Comparison of ENCODE assay signal across 8 cellular contexts in genomic region chr19:10251792-10252694, GRCh38. TPM values are rescaled to one million over a fixed set of nuclear protein-coding genes. Genes with fewer than 3 reads are reported as not detected.
DNase-seq lines count a peak whose midpoint lies in the region; ATAC-seq, FAIRE-seq and TF ChIP-seq lines count a peak whose summit lies in the region.

MRPL4 (plus strand) TSS chr19:10252214; CDS start chr19:10252254, 40 bp downstream.

- no peaks in the 10 kb centered on the region for H3K27me3 Mint-ChIP-seq in activated T-cell treated with anti-CD3 and anti-CD28 coated beads, Interleukin-2, amount 50 U/mL, for 72 hours (ENCODE audit: low read depth)

- peak; percentile 83 for ATAC-seq in GM21786 (IDR thresholded peaks at IDR 0.05; ENCODE audit: unreplicated experiment)
- ATAC-seq in activated T-cell treated with anti-CD3 and anti-CD28 coated beads, Interleukin-2, amount 50 U/mL, for 72 hours (replicated peaks in 1 of 2), result peak; percentile 96 to 97

- FAIRE-seq in RCC 7860 (lab: Jason Lieb, UNC), result peak; percentile 94

- H3K27me3 ChIP-seq in esophagus muscularis mucosa, result no peaks in the 10 kb centered on the region

- no peak for TF ChIP-seq CTCF in esophagus muscularis mucosa (IDR thresholded peaks at IDR 0.05)

- H3K36me3 ChIP-seq in KOPT-K1 (ENCODE audit: insufficient read depth, low read length), result peaks cover 36% of the 10 kb centered on the region
- peaks cover 14 to 36% (median 32%) of the 10 kb centered on the region in 4 donors for H3K36me3 ChIP-seq in esophagus muscularis mucosa

- TF ChIP-seq POLR2A in esophagus muscularis mucosa (IDR thresholded peaks at IDR 0.05; ENCODE audit: low read depth), result peak; percentile 53

- H3K4me1 Mint-ChIP-seq in activated T-cell treated with anti-CD3 and anti-CD28 coated beads, Interleukin-2, amount 50 U/mL, for 72 hours (ENCODE audit: low read depth), result peaks cover 20% of the 10 kb centered on the region

- H3K4me1 ChIP-seq in esophagus muscularis mucosa, result peaks cover 20 to 39% (median 36%) of the 10 kb centered on the region in 4 donors

- 2% methylated on average over 28 of the region's 77 CpGs for WGBS in esophagus muscularis mucosa

- TF ChIP-seq EP300 in esophagus muscularis mucosa (IDR thresholded peaks at IDR 0.05), result no peak

- H3K9me3 Mint-ChIP-seq in activated T-cell treated with anti-CD3 and anti-CD28 coated beads, Interleukin-2, amount 50 U/mL, for 72 hours, result no peaks in the 10 kb centered on the region

- H3K36me3 Mint-ChIP-seq in activated T-cell treated with anti-CD3 and anti-CD28 coated beads, Interleukin-2, amount 50 U/mL, for 72 hours (ENCODE audit: insufficient read depth in 2 of 2), result peaks cover 8 to 15% of the 10 kb centered on the region in 2 donors

- H3K27ac ChIP-seq in KOPT-K1 (ENCODE audit: low read depth, low read length, poor library complexity, severe bottlenecking) (peak within 1 kb of the TSS; percentile 81), esophagus muscularis mucosa (replicated peaks in 1 of 4) (peak within 1 kb of the TSS; percentile 80 to 89 (median 84))

- intact Hi-C loops in esophagus muscularis mucosa (cut with DNase I), result loop anchor here (5.0 to 10.0 kb wide), 2 partner anchors 147 to 320 kb away; partner anchors contain the start of genes ANGPTL6 and PPAN

- H3K9me3 ChIP-seq in KOPT-K1 (ENCODE audit: insufficient read depth, low read length, poor library complexity, severe bottlenecking) (no peaks in the 10 kb centered on the region), esophagus muscularis mucosa (no peaks in the 10 kb centered on the region)

- peak; percentile 98 for DNase-seq in DMS79 (lab: John Stamatoyannopoulos, UW)
- DNase-seq in RCC 7860 (ENCODE audit: low spot score), result peak; percentile 98
- peak; percentile 95 to 98 for DNase-seq in activated T-cell treated with anti-CD3 and anti-CD28 coated beads, Interleukin-2, amount 50 U/mL, for 72 hours
- peak; percentile 99 for DNase-seq in esophagus muscularis mucosa (ENCODE audit: extremely low spot score)
- DNase-seq in myocyte (ENCODE audit: low read depth), result peak; percentile 99
- DNase-seq in stimulated activated CD8-positive, alpha-beta memory T cell treated with anti-CD3 and anti-CD28 coated beads, Interleukin-7, amount 100 ng/mL, for 48 hours (ENCODE audit: extremely low read depth in 1 of 2, low read depth in 1 of 2), result peak; percentile 88 to 97

- peak within 1 kb of the TSS; percentile 94 to 96 for H3K4me3 Mint-ChIP-seq in activated T-cell treated with anti-CD3 and anti-CD28 coated beads, Interleukin-2, amount 50 U/mL, for 72 hours

- H3K27ac Mint-ChIP-seq in activated T-cell treated with anti-CD3 and anti-CD28 coated beads, Interleukin-2, amount 50 U/mL, for 72 hours, result peak within 1 kb of the TSS; percentile 94

- peak within 1 kb of the TSS; percentile 67 to 93 (median 87) for H3K4me3 ChIP-seq in esophagus muscularis mucosa

RNA-seq across cellular contexts. Expression of gene MRPL4, which starts in this region (rescaled TPM):
- 10 to 100 TPM; 83.2 to 93.6 TPM for total RNA-seq in activated T-cell treated with anti-CD3 and anti-CD28 coated beads, Interleukin-2, amount 50 U/mL, for 72 hours
- total RNA-seq in esophagus muscularis mucosa (10 to 100 TPM; 39.9 to 78.0 (median 61.7) TPM), myocyte (64.7 and 94.3 TPM in 2 replicates)
- polyA plus RNA-seq in myocyte (2012), result 50.5 TPM

Comparison
In these comparisons a context has a peak if more than half of its experiments do, and no peak if none do; other contexts are left out.
1. Peak in every context shown above with its lines: DNase-seq, ATAC-seq, H3K4me3 ChIP-seq and H3K27ac ChIP-seq.